Comparison of ENCODE assay signal across 16 cellular contexts in genomic region chr16:30925646-30926332, GRCh38. TPM values are rescaled to one million over a fixed set of nuclear protein-coding genes. Genes with fewer than 3 reads are reported as not detected.
DNase-seq lines count a peak whose midpoint lies in the region; ATAC-seq, FAIRE-seq and TF ChIP-seq lines count a peak whose summit lies in the region.
"Had no signal": no experiment of that assay in that cellular context is flagged by ENCODE, and none has a peak within 500 bp of the region (broad histone marks: within the 10 kb centered on the region; RNA-seq: fewer than 3 reads in every experiment).

No MANE protein-coding gene starts in this region.

- H3K9me3 ChIP-seq in CD4-positive, alpha-beta T cell (ENCODE audit: control insufficient read depth, low read length): no peaks in the 10 kb centered on the region
- H3K9me3 ChIP-seq in HEK293 (ENCODE audit: control insufficient read depth, insufficient read depth, low read depth, low read length) (no peaks in the 10 kb centered on the region), neuronal stem cell (replicated peaks in 1 of 2; ENCODE audit: control insufficient read depth in 2 of 2, insufficient read depth in 1 of 2, low read depth in 1 of 2, low read length in 2 of 2) (no peaks in the 10 kb centered on the region)
- H3K9me3 ChIP-seq: pancreas, SJCRH30 had no signal

- no peak overlapping the region for H2AFZ ChIP-seq in neuronal stem cell (ENCODE audit: low read length)

- POLR2A ChIA-PET in CD4-positive, alpha-beta T cell (lab: Charles Lee): no interaction called here
- POLR2A ChIA-PET in HEK293 (lab: Yijun Ruan, JAX): interaction anchor here (1.3 to 2.0 kb wide), 2 partner anchors 16 to 51 kb away, joined by 4 read pairs; no protein-coding TSS in a partner anchor

- H2AK5ac ChIP-seq in neuronal stem cell (ENCODE audit: low read depth, low read length): no peak overlapping the region

- no peak overlapping the region for H3K18ac ChIP-seq in neuronal stem cell (ENCODE audit: low read length)

- no CpG with 5 or more reads among the region's 28 CpGs for WGBS in neuronal stem cell (ENCODE audit: extremely low coverage in 2 of 2, insufficient read length in 2 of 2, insufficient replicate concordance in 1 of 2), 2 donors

- H3K23ac ChIP-seq in neuronal stem cell (ENCODE audit: low read depth, low read length, poor library complexity): no peak overlapping the region

- CTCF ChIA-PET in CD4-positive, alpha-beta T cell (lab: Charles Lee): interaction anchor here (2.1 kb wide), 1 partner anchor 16 kb away, joined by 10 read pairs; no protein-coding TSS in a partner anchor
- CTCF ChIA-PET in HEK293 (lab: Yijun Ruan, JAX): interaction anchor here (0.6 to 1.6 kb wide), 3 partner anchors 9 to 1029 kb away, joined by 3 to 5 read pairs (median 4); no protein-coding TSS in a partner anchor

- H2BK12ac ChIP-seq in neuronal stem cell (ENCODE audit: low read length): no peak overlapping the region

- TF ChIP-seq CTCF in CD4-positive, alpha-beta T cell (IDR thresholded peaks at IDR 0.05): no peak
- TF ChIP-seq CTCF in HEK293 (tag by site-specific recombination; IDR thresholded peaks at IDR 0.05) (no peak), chondrocyte (IDR thresholded peaks at IDR 0.05) (no peak)

- H2BK15ac ChIP-seq in neuronal stem cell (ENCODE audit: low read length): peak overlapping the region; percentile 38

- no peak overlapping the region for H4K91ac ChIP-seq in neuronal stem cell (ENCODE audit: low read depth, low read length, poor library complexity)

- H3K4me3 ChIP-seq in HEK293 (ENCODE audit: low read depth, low read length): no peak overlapping the region
- peak overlapping the region in 1 of 2 donors; percentile 76 for H3K4me3 ChIP-seq in neuronal stem cell (ENCODE audit: low read length in 2 of 2)
- H3K4me3 ChIP-seq: pancreas, SJCRH30 had no signal

- H3K36me3 ChIP-seq in HEK293 (ENCODE audit: control insufficient read depth in 2 of 2, insufficient read depth in 1 of 2, low read length in 2 of 2) (peaks cover 0 to 55% of the 10 kb centered on the region in 2 experiments; a peak in 2 of 3 replicates), neuronal stem cell (replicated peaks in 1 of 2; ENCODE audit: control insufficient read depth in 2 of 2, insufficient read depth in 2 of 2, low read length in 2 of 2) (peaks cover 33 to 48% of the 10 kb centered on the region in 2 donors)
- H3K36me3 ChIP-seq: pancreas, SJCRH30 had no signal

- peak overlapping the region; percentile 86 for H3K4me3 Mint-ChIP-seq in CD4-positive, alpha-beta T cell
- H3K4me3 Mint-ChIP-seq in chondrocyte (ENCODE audit: unreplicated experiment): peak overlapping the region; percentile 27

- no peak for FAIRE-seq in urothelium cell line (lab: Jason Lieb, UNC)
- FAIRE-seq: pancreas had no signal

- H3K27ac Mint-ChIP-seq in CD4-positive, alpha-beta T cell: peak overlapping the region; percentile 51
- peak overlapping the region; percentile 42 for H3K27ac Mint-ChIP-seq in chondrocyte (ENCODE audit: unreplicated experiment)

- H3K27me3 ChIP-seq in CD4-positive, alpha-beta T cell (ENCODE audit: control insufficient read depth, insufficient read depth, low read length): no peaks in the 10 kb centered on the region
- H3K27me3 ChIP-seq in neuronal stem cell (ENCODE audit: control insufficient read depth in 3 of 3, insufficient read depth in 3 of 3, low read depth in 1 of 3, low read length in 3 of 3): no peaks in the 10 kb centered on the region
- H3K27me3 ChIP-seq: pancreas, SJCRH30 had no signal

- no peak overlapping the region for H2BK120ac ChIP-seq in neuronal stem cell (ENCODE audit: low read depth, low read length)

- no peak overlapping the region for H3K14ac ChIP-seq in neuronal stem cell (ENCODE audit: low read length)

- H3K27ac ChIP-seq in CD4-positive, alpha-beta T cell (ENCODE audit: low read depth, low read length): no peak overlapping the region
- H3K27ac ChIP-seq in HEK293 (ENCODE audit: extremely low read depth, low read depth, low read length) (no peak overlapping the region), neuronal stem cell (replicated peaks; ENCODE audit: low read length) (no peak overlapping the region)
- H3K27ac ChIP-seq: pancreas, SJCRH30 had no signal

- H3K27me3 Mint-ChIP-seq in CD4-positive, alpha-beta T cell: no peaks in the 10 kb centered on the region
- no peaks in the 10 kb centered on the region for H3K27me3 Mint-ChIP-seq in chondrocyte (ENCODE audit: low read depth)

- no peak for DNase-seq in CD4-positive, alpha-beta T cell
- DNase-seq in chondrocyte (ENCODE audit: low spot score): no peak
- no peak for DNase-seq in neuronal stem cell (ENCODE audit: low spot score)
- no peak for DNase-seq in urothelium cell line (ENCODE audit: low spot score)
- no peak for DNase-seq in mucosa of gallbladder (ENCODE audit: low spot score)
- DNase-seq: amygdala; effector CD4-positive, alpha-beta T cell; HCEC 1CT; left colon; NCI-H1417; NCI-H748 treated with DMSO at 0.1 percent for 48 hours; SJCRH30; stimulated activated CD4-positive, alpha-beta T cell treated with anti-CD3 and anti-CD28 coated beads, Interleukin-4, amount 100 ng/mL, for 4 hours had no signal

- H4K8ac ChIP-seq in neuronal stem cell (ENCODE audit: low read depth, low read length): no peak overlapping the region

- no peak overlapping the region for H3K4ac ChIP-seq in neuronal stem cell (ENCODE audit: low read length)

- no peaks in the 10 kb centered on the region for H3K9me3 Mint-ChIP-seq in CD4-positive, alpha-beta T cell
- no peaks in the 10 kb centered on the region for H3K9me3 Mint-ChIP-seq in chondrocyte (ENCODE audit: low read depth)

- peaks cover 19% of the 10 kb centered on the region for H3K4me1 Mint-ChIP-seq in CD4-positive, alpha-beta T cell (ENCODE audit: low read depth)
- H3K4me1 Mint-ChIP-seq in chondrocyte (ENCODE audit: low read depth): peaks cover 29% of the 10 kb centered on the region

- peak overlapping the region; percentile 55 for H3K9ac ChIP-seq in neuronal stem cell (ENCODE audit: low read depth, low read length, poor library complexity)

- peaks cover 12% of the 10 kb centered on the region for H3K79me1 ChIP-seq in neuronal stem cell (ENCODE audit: low read depth, low read length)

- peak overlapping the region; percentile 40 for H2BK5ac ChIP-seq in neuronal stem cell (ENCODE audit: low read length)

- no peak overlapping the region for H3K4me2 ChIP-seq in neuronal stem cell (ENCODE audit: insufficient read depth, low read length, poor library complexity, severe bottlenecking)

- intact Hi-C loops in CD4-positive, alpha-beta T cell (cut with DNase I, micrococcal nuclease): loop anchor here (1.0 to 10.0 kb wide), 5 partner anchors 29 to 931 kb away; partner anchors contain the start of genes HIRIP3 (in 1 of the 2), INO80E (in 1 of the 2), MYL11 (in 1 of the 2) and TBC1D10B (in 1 of the 2)

- peaks cover 10% of the 10 kb centered on the region for H3K36me3 Mint-ChIP-seq in CD4-positive, alpha-beta T cell (ENCODE audit: low read depth)
- peaks cover 4% of the 10 kb centered on the region for H3K36me3 Mint-ChIP-seq in chondrocyte (ENCODE audit: low read depth)

- ATAC-seq in CD4-positive, alpha-beta T cell (ENCODE audit: poor library complexity): no peak
- no peak for ATAC-seq in GM18519 (IDR thresholded peaks at IDR 0.05; ENCODE audit: low FRiP score, unreplicated experiment)
- ATAC-seq: left colon, pancreas had no signal

- H3K4me1 ChIP-seq in HEK293 (ENCODE audit: control insufficient read depth, insufficient read depth, low read length) (no peaks in the 10 kb centered on the region), neuronal stem cell (ENCODE audit: control insufficient read depth in 2 of 2, insufficient read depth in 1 of 2, low read depth in 1 of 2, low read length in 2 of 2) (peaks cover 7 to 8% of the 10 kb centered on the region in 2 donors)
- H3K4me1 ChIP-seq: pancreas, SJCRH30 had no signal

TF ChIP-seq in HEK293, 187 proteins besides CTCF, POLR2A, EP300 and RAD21:
- TF ChIP-seq IKZF3 (tag by site-specific recombination; IDR thresholded peaks at IDR 0.05) (peak; percentile 24; the same call in 1 of the 2 replicates), GLIS1 (tag by site-specific recombination; IDR thresholded peaks at IDR 0.05) (peak; percentile 25; the same call in 1 of the 2 replicates), GLIS2 (tag by site-specific recombination; IDR thresholded peaks at IDR 0.05) (peak; percentile 57), ZNF341 (tag by site-specific recombination; IDR thresholded peaks at IDR 0.05; ENCODE audit: low read depth) (peak; percentile 84), ZNF513 (tag by site-specific recombination; IDR thresholded peaks at IDR 0.05) (no peak)

RNA-seq across cellular contexts. Expression of gene FBXL19, which starts 2.4 kb away (rescaled TPM):
- total RNA-seq in CD4-positive, alpha-beta T cell: 1 to 10 TPM; 7.5 to 8.9 TPM
- total RNA-seq in chondrocyte (19.4 to 21.5 TPM (median 20.5 TPM) in 3 replicates), mucosa of gallbladder (27.7 TPM)
- 60.7 TPM for polyA plus RNA-seq in neuronal stem cell (2013, experiment 1 of 2)
- 57.8 TPM for polyA plus RNA-seq in neuronal stem cell (2013, experiment 2 of 2)

RNA-seq across cellular contexts. Expression of gene ORAI3, which starts 23.1 kb away (rescaled TPM):
- total RNA-seq in CD4-positive, alpha-beta T cell: 1 to 10 TPM; 3.0 to 4.5 TPM
- total RNA-seq in chondrocyte: 10.3 to 16.0 TPM (median 15.6 TPM) in 3 replicates
- polyA plus RNA-seq in neuronal stem cell (2013, experiment 1 of 2): 16.7 TPM
- 16.5 TPM for polyA plus RNA-seq in neuronal stem cell (2013, experiment 2 of 2)
- total RNA-seq in mucosa of gallbladder: 34.4 TPM

RNA-seq across cellular contexts. Expression of gene CTF1, which starts 29.4 kb away (rescaled TPM):
- total RNA-seq in CD4-positive, alpha-beta T cell: under 1 TPM in 1 of 2 experiments, not detected in 1; 0.20 TPM
- total RNA-seq in chondrocyte (3.7 to 5.7 TPM (median 4.2 TPM) in 3 replicates), mucosa of gallbladder (11.0 TPM)
- 3.7 TPM for polyA plus RNA-seq in neuronal stem cell (2013, experiment 1 of 2)
- polyA plus RNA-seq in neuronal stem cell (2013, experiment 2 of 2): 4.2 TPM

RNA-seq across cellular contexts. Expression of gene SETD1A, which starts 31.8 kb away (rescaled TPM):
- 10 to 100 TPM; 40.1 to 41.2 TPM for total RNA-seq in CD4-positive, alpha-beta T cell
- total RNA-seq in chondrocyte (15.0 to 18.0 TPM (median 15.8 TPM) in 3 replicates), mucosa of gallbladder (17.6 TPM)
- polyA plus RNA-seq in neuronal stem cell (2013, experiment 1 of 2): 16.0 TPM
- polyA plus RNA-seq in neuronal stem cell (2013, experiment 2 of 2): 15.3 TPM

RNA-seq across cellular contexts. Expression of gene BCL7C, which starts 31.9 kb away (rescaled TPM):
- 10 to 100 TPM; 17.8 to 19.1 TPM for total RNA-seq in CD4-positive, alpha-beta T cell
- total RNA-seq in chondrocyte (34.6 to 37.5 TPM (median 37.3 TPM) in 3 replicates), mucosa of gallbladder (37.8 TPM)
- 27.1 TPM for polyA plus RNA-seq in neuronal stem cell (2013, experiment 1 of 2)
- 26.1 TPM for polyA plus RNA-seq in neuronal stem cell (2013, experiment 2 of 2)
